10 cellular contexts compared by ENCODE assay signal in the genomic region with DNA sequence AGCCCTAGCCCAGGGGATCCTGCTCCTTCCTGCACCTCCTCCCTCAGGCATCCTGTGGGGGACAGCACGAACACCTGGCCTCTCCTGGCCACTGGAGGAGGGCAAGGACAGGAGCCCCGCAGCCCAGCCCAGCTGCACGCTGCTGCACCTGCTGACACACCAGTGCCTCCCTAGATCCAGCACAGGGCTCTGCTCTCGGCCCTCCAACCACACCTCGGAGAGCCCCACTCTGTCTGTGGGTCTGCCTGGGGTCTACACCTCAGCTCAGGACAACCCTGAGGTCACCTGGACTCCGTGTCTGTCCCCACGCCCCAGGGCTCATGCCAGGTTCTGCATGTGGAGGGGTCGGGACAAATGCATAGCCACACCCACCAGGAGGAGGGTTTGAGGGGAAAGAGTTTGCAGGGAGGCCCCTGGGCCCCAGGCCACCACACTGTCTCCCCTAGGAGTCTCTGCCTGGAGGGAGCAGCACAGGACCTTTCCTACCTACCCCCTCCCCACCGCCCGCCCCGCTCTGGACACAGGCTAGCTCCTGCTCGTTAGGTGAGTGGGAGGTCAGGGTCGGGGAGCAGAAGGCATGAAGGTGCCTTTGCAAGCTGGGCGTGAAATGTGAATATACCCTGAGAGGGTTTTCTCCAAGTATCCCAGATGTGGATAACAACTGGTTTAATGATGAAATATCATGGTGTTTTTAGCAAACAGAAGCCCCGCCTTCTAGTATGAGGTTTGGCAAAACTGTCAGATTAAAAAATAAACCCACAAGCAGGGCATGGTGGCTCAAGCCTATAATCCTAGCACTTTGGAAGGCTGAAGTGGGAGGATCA. TPM values are rescaled to one million over a fixed set of nuclear protein-coding genes. Genes with fewer than 3 reads are reported as not detected.
DNase-seq lines count a peak whose midpoint lies in the region; ATAC-seq and TF ChIP-seq lines count a peak whose summit lies in the region.
"Had no signal": no experiment of that assay in that cellular context is flagged by ENCODE, and none has a peak within 500 bp of the region (broad histone marks: within the 10 kb centered on the region; RNA-seq: fewer than 3 reads in every experiment).

No MANE protein-coding gene starts in this region.

- no peak overlapping the region for H3K4me3 Mint-ChIP-seq in stimulated activated effector memory CD8-positive, alpha-beta T cell treated with anti-CD3 and anti-CD28 coated beads, Interleukin-12 subunit alpha, Interleukin-12 subunit beta, amount 100 ng/mL, for 72 hours

- peak; percentile 16 for DNase-seq in activated T-cell treated with anti-CD3 and anti-CD28 coated beads, Interleukin-2, amount 50 U/mL, for 1 hour
- no peak for DNase-seq in activated T-cell treated with anti-CD3 and anti-CD28 coated beads for 4 hours
- DNase-seq in NCI-H2107 treated with DMSO at 0.1 percent for 48 hours (lab: John Stamatoyannopoulos, UW; ENCODE audit: unreplicated experiment) = peak; percentile 46
- DNase-seq in fibroblast of the aortic adventitia (ENCODE audit: low read depth) = peak; percentile 65
- DNase-seq in stimulated activated effector memory CD8-positive, alpha-beta T cell treated with anti-CD3 and anti-CD28 coated beads, Interleukin-12 subunit alpha, Interleukin-12 subunit beta, amount 100 ng/mL, for 72 hours (ENCODE audit: low spot score in 2 of 2) = no peak
- DNase-seq in amygdala (lab: John Stamatoyannopoulos, UW) = no peak
- no peak for DNase-seq in NCI-H526 (lab: John Stamatoyannopoulos, UW)
- no peak for DNase-seq in effector CD8-positive, alpha-beta T cell (lab: John Stamatoyannopoulos, UW)
- DNase-seq: naive B cell, NCI-H2227 treated with DMSO at 0.1 percent for 48 hours had no signal

- TF ChIP-seq CTCF in fibroblast of the aortic adventitia (IDR thresholded peaks at IDR 0.05; ENCODE audit: insufficient read depth, low read length) = no peak

- peaks cover 27% of the 10 kb centered on the region for H3K4me1 Mint-ChIP-seq in stimulated activated effector memory CD8-positive, alpha-beta T cell treated with anti-CD3 and anti-CD28 coated beads, Interleukin-12 subunit alpha, Interleukin-12 subunit beta, amount 100 ng/mL, for 72 hours

- peaks cover 49% of the 10 kb centered on the region for H3K36me3 Mint-ChIP-seq in stimulated activated effector memory CD8-positive, alpha-beta T cell treated with anti-CD3 and anti-CD28 coated beads, Interleukin-12 subunit alpha, Interleukin-12 subunit beta, amount 100 ng/mL, for 72 hours
- H3K36me3 Mint-ChIP-seq: naive B cell had no signal

- H3K9me3 Mint-ChIP-seq in stimulated activated effector memory CD8-positive, alpha-beta T cell treated with anti-CD3 and anti-CD28 coated beads, Interleukin-12 subunit alpha, Interleukin-12 subunit beta, amount 100 ng/mL, for 72 hours = no peaks in the 10 kb centered on the region

- no peak overlapping the region for H3K4me3 ChIP-seq in fibroblast of the aortic adventitia (ENCODE audit: low read depth, low read length)

- peak overlapping the region; percentile 91 for H3K27ac Mint-ChIP-seq in stimulated activated effector memory CD8-positive, alpha-beta T cell treated with anti-CD3 and anti-CD28 coated beads, Interleukin-12 subunit alpha, Interleukin-12 subunit beta, amount 100 ng/mL, for 72 hours

- ATAC-seq in stimulated activated effector memory CD8-positive, alpha-beta T cell treated with anti-CD3 and anti-CD28 coated beads, Interleukin-12 subunit alpha, Interleukin-12 subunit beta, amount 100 ng/mL, for 72 hours = peak; percentile 24

RNA-seq across cellular contexts. Expression of gene PWWP2B, which starts 7.2 kb away (rescaled TPM):
- 6.1 and 7.2 TPM in 2 replicates for total RNA-seq in fibroblast of the aortic adventitia (ENCODE audit: low replicate concordance)

RNA-seq across cellular contexts. Expression of gene LRRC27, which starts 57.9 kb away (rescaled TPM):
- total RNA-seq in fibroblast of the aortic adventitia (ENCODE audit: low replicate concordance) = 12.0 and 24.1 TPM in 2 replicates

Comparison
In these comparisons a context has a peak if more than half of its experiments do, and no peak if none do; other contexts are left out.
1. DNase-seq: peak in activated T-cell treated with anti-CD3 and anti-CD28 coated beads, Interleukin-2, amount 50 U/mL, for 1 hour (single experiment), NCI-H2107 treated with DMSO at 0.1 percent for 48 hours (single experiment) and fibroblast of the aortic adventitia (single experiment); none in activated T-cell treated with anti-CD3 and anti-CD28 coated beads for 4 hours (single experiment), stimulated activated effector memory CD8-positive, alpha-beta T cell treated with anti-CD3 and anti-CD28 coated beads, Interleukin-12 subunit alpha, Interleukin-12 subunit beta, amount 100 ng/mL, for 72 hours (0 of 2), amygdala (0 of 56), NCI-H526 (0 of 2) and effector CD8-positive, alpha-beta T cell (single experiment).